In genomic region chr9:137534256-137535119, GRCh38 we compare ENCODE assay signal across 8 cellular contexts. TPM values are rescaled to one million over a fixed set of nuclear protein-coding genes. Genes with fewer than 3 reads are reported as not detected.
A peak's percentile ranks its signal among the peaks of the same experiment; 100 is the strongest.
DNase-seq lines count a peak whose midpoint lies in the region; ATAC-seq and TF ChIP-seq lines count a peak whose summit lies in the region.

No MANE protein-coding gene starts in this region.

- H3K4me1 ChIP-seq in liver (ENCODE audit: control insufficient read depth in 4 of 4, insufficient read depth in 4 of 4, low read length in 3 of 4) (peaks cover 0 to 13% (median 7%) of the 10 kb centered on the region in 4 donors), aorta (ENCODE audit: control insufficient read depth in 1 of 2, insufficient read depth in 2 of 2, low read length in 2 of 2) (peaks cover 0 to 2% of the 10 kb centered on the region in 2 donors)

- peaks cover 8% of the 10 kb centered on the region for H3K4me1 Mint-ChIP-seq in chondrocyte (ENCODE audit: low read depth)

- H3K27me3 ChIP-seq in MG63: no peaks in the 10 kb centered on the region
- H3K27me3 ChIP-seq in liver (ENCODE audit: control insufficient read depth in 4 of 4, insufficient read depth in 4 of 4, low read length in 3 of 4): no peaks in the 10 kb centered on the region
- H3K27me3 ChIP-seq in aorta (ENCODE audit: control insufficient read depth in 1 of 2, insufficient read depth in 2 of 2, low read length in 1 of 2): no peaks in the 10 kb centered on the region

- H3K4me3 ChIP-seq in MG63 (no peak overlapping the region), liver (ENCODE audit: low read depth in 1 of 3, low read length in 3 of 3) (no peak overlapping the region), aorta (ENCODE audit: low read length in 2 of 2) (no peak overlapping the region)

- peak overlapping the region in 1 of 2 donors; percentile 31 for H3K9ac ChIP-seq in liver (ENCODE audit: low read depth in 1 of 2, low read length in 2 of 2)

- H3K36me3 Mint-ChIP-seq in chondrocyte (ENCODE audit: low read depth): no peaks in the 10 kb centered on the region

- no peaks in the 10 kb centered on the region for H3K9me3 Mint-ChIP-seq in chondrocyte (ENCODE audit: low read depth)

- peak; percentile 66 to 70 for TF ChIP-seq RAD21 in liver (IDR thresholded peaks at IDR 0.05)

- H3K27me3 Mint-ChIP-seq in chondrocyte (ENCODE audit: low read depth): no peaks in the 10 kb centered on the region

- no peak overlapping the region for H3K4me3 Mint-ChIP-seq in chondrocyte (ENCODE audit: unreplicated experiment)

- no peaks in the 10 kb centered on the region for H3K9me3 ChIP-seq in MG63
- no peaks in the 10 kb centered on the region for H3K9me3 ChIP-seq in liver (ENCODE audit: control insufficient read depth in 4 of 4, low read length in 3 of 4)
- H3K9me3 ChIP-seq in aorta (ENCODE audit: control insufficient read depth, low read length): no peaks in the 10 kb centered on the region

- peak overlapping the region; percentile 23 for H3K27ac Mint-ChIP-seq in chondrocyte (ENCODE audit: unreplicated experiment)

- ATAC-seq in aorta (ENCODE audit: low FRiP score): peak; percentile 50

- 40% methylated on average over 19 of the region's 19 CpGs for WGBS in liver
- WGBS in aorta, 2 donors: 48 to 51% methylated on average over 19 of the region's 19 CpGs

- TF ChIP-seq CTCF in chondrocyte (IDR thresholded peaks at IDR 0.05) (peak; percentile 84), liver (IDR thresholded peaks at IDR 0.05; ENCODE audit: low read depth, low read length, missing input control) (peak; percentile 46)

- H3K36me3 ChIP-seq in MG63 (no peaks in the 10 kb centered on the region), liver (ENCODE audit: control insufficient read depth in 4 of 4, insufficient read depth in 3 of 4, low read depth in 1 of 4, low read length in 3 of 4) (peaks cover 0 to 7% (median 4%) of the 10 kb centered on the region in 4 donors), aorta (ENCODE audit: control insufficient read depth in 1 of 2, insufficient read depth in 2 of 2, low read length in 1 of 2) (no peaks in the 10 kb centered on the region)

- intact Hi-C loops in aorta (cut with DNase I): no loop called here

- DNase-seq in activated T-cell treated with anti-CD3 and anti-CD28 coated beads for 24 hours (ENCODE audit: low read depth) (peak; percentile 23), activated T-cell treated with anti-CD3 and anti-CD28 coated beads for 4 hours (no peak), MG63 (peak; percentile 31), chondrocyte (ENCODE audit: low spot score) (no peak), aorta (no peak), middle frontal gyrus (ENCODE audit: extremely low spot score, low spot score) (no peak)

- H3K27ac ChIP-seq in liver (ENCODE audit: low read depth in 1 of 2, low read length in 2 of 2) (peak overlapping the region in 1 of 2 donors; percentile 42), aorta (ENCODE audit: low read depth in 1 of 2, low read length in 2 of 2) (no peak overlapping the region)

- TF ChIP-seq POLR2A in Raji (IDR thresholded peaks at IDR 0.05; ENCODE audit: insufficient read depth, low read depth, low read length): peak; percentile 22; the same call in 1 of the 2 replicates

TF ChIP-seq in liver, 16 proteins besides CTCF, POLR2A, EP300 and RAD21:
- TF ChIP-seq HNF4A (conservative IDR thresholded peaks at IDR 0.05): peak; percentile 30 to 36
- no peak for TF ChIP-seq FOXA1 (IDR thresholded peaks at IDR 0.05)
- TF ChIP-seq RXRA (IDR thresholded peaks at IDR 0.05): peak in 1 of 2 donors; percentile 19

RNA-seq across cellular contexts. Expression of gene PNPLA7, which starts 15.7 kb away (rescaled TPM):
- total RNA-seq in MG63 (2014; rRNA removed; shearing (Covaris generic); ENCODE audit: low replicate concordance): not detected in 2 replicates
- total RNA-seq in chondrocyte (3.6 to 4.2 TPM (median 4.1 TPM) in 3 replicates), liver (1 to 10 TPM in 1 of 2 donors, under 1 TPM in 1; 0.75 to 6.5 TPM), aorta (10 to 100 TPM in 1 of 2 donors, 1 to 10 TPM in 1; 7.6 to 10.3 TPM)
- polyA plus RNA-seq in liver (1 to 10 TPM; 1.0 to 3.3 TPM), aorta (10 to 100 TPM in 1 of 2 donors, 1 to 10 TPM in 1; 2.1 to 36.6 TPM)

RNA-seq across cellular contexts. Expression of gene MRPL41, which starts 17.2 kb away (rescaled TPM):
- 57.4 and 62.2 TPM in 2 replicates for total RNA-seq in MG63 (2014; rRNA removed; shearing (Covaris generic); ENCODE audit: low replicate concordance)
- total RNA-seq in chondrocyte (50.6 to 55.4 TPM (median 53.5 TPM) in 3 replicates), liver (10 to 100 TPM; 31.7 to 34.4 TPM), aorta (10 to 100 TPM; 25.8 to 43.7 TPM)
- polyA plus RNA-seq in liver (100 to 1,000 TPM in 1 of 2 donors, 10 to 100 TPM in 1; 64.3 to 120 TPM), aorta (10 to 100 TPM; 39.7 to 86.6 TPM)

RNA-seq across cellular contexts. Expression of gene DPH7, which starts 44.2 kb away (rescaled TPM):
- 28.8 and 69.1 TPM in 2 replicates for total RNA-seq in MG63 (2014; rRNA removed; shearing (Covaris generic); ENCODE audit: low replicate concordance)
- total RNA-seq in chondrocyte: 25.8 to 33.9 TPM (median 27.9 TPM) in 3 replicates
- total RNA-seq in liver: 10 to 100 TPM in 1 of 2 donors, 1 to 10 TPM in 1; 9.4 to 18.9 TPM
- polyA plus RNA-seq in liver: 10 to 100 TPM in 1 of 2 donors, 1 to 10 TPM in 1; 7.9 to 15.1 TPM
- 10 to 100 TPM; 24.8 to 35.7 TPM for total RNA-seq in aorta
- polyA plus RNA-seq in aorta: 10 to 100 TPM in 1 of 2 donors, 1 to 10 TPM in 1; 9.9 to 94.0 TPM

RNA-seq across cellular contexts. Expression of gene ZMYND19, which starts 55.8 kb away (rescaled TPM):
- total RNA-seq in MG63 (2014; rRNA removed; shearing (Covaris generic); ENCODE audit: low replicate concordance): 19.0 and 33.8 TPM in 2 replicates
- total RNA-seq in chondrocyte: 32.5 to 34.8 TPM (median 33.0 TPM) in 3 replicates
- 1 to 10 TPM; 7.0 to 7.1 TPM for total RNA-seq in liver
- polyA plus RNA-seq in liver: 1 to 10 TPM; 2.4 to 7.0 TPM
- 10 to 100 TPM; 10.3 to 12.8 TPM for total RNA-seq in aorta
- polyA plus RNA-seq in aorta: 10 to 100 TPM in 1 of 2 donors, 1 to 10 TPM in 1; 8.0 to 15.0 TPM

Comparison
In these comparisons a context has a peak if more than half of its experiments do, and no peak if none do; other contexts are left out.
1. DNase-seq: peak in activated T-cell treated with anti-CD3 and anti-CD28 coated beads for 24 hours (single experiment) and MG63 (single experiment); none in activated T-cell treated with anti-CD3 and anti-CD28 coated beads for 4 hours (single experiment), chondrocyte (single experiment), aorta (0 of 2) and middle frontal gyrus (single experiment).